In genomic region chr6:31806470-31807272, GRCh38 we compare ENCODE assay signal across 1 cellular context.
A peak's percentile ranks its signal among the peaks of the same experiment; 100 is the strongest.
TF ChIP-seq lines count a peak whose summit lies in the region.

TSS of gene LSM2 (minus strand) at chr6:31806966. CDS start at chr6:31806757, 209 bp downstream.

TF ChIP-seq in HepG2, 621 proteins besides CTCF, POLR2A, EP300 and RAD21 (continued from another document and continues in another):
- TF ChIP-seq, protein P1, sequence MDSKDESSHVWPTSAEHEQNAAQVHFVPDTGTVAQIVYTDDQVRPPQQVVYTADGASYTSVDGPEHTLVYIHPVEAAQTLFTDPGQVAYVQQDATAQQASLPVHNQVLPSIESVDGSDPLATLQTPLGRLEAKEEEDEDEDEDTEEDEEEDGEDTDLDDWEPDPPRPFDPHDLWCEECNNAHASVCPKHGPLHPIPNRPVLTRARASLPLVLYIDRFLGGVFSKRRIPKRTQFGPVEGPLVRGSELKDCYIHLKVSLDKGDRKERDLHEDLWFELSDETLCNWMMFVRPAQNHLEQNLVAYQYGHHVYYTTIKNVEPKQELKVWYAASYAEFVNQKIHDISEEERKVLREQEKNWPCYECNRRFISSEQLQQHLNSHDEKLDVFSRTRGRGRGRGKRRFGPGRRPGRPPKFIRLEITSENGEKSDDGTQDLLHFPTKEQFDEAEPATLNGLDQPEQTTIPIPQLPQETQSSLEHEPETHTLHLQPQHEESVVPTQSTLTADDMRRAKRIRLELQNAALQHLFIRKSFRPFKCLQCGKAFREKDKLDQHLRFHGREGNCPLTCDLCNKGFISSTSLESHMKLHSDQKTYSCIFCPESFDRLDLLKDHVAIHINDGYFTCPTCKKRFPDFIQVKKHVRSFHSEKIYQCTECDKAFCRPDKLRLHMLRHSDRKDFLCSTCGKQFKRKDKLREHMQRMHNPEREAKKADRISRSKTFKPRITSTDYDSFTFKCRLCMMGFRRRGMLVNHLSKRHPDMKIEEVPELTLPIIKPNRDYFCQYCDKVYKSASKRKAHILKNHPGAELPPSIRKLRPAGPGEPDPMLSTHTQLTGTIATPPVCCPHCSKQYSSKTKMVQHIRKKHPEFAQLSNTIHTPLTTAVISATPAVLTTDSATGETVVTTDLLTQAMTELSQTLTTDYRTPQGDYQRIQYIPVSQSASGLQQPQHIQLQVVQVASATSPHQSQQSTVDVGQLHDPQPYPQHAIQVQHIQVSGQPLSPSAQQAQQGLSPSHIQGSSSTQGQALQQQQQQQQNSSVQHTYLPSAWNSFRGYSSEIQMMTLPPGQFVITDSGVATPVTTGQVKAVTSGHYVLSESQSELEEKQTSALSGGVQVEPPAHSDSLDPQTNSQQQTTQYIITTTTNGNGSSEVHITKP (CRISPR knock-in tag; IDR thresholded peaks at IDR 0.05; ENCODE audit: low read depth), result peak; percentile 89
- peak; percentile 97 for TF ChIP-seq MTA1 (CRISPR knock-in tag; IDR thresholded peaks at IDR 0.05; ENCODE audit: borderline replicate concordance)
- TF ChIP-seq BORCS8-MEF2B (CRISPR knock-in tag; IDR thresholded peaks at IDR 0.05), result peak; percentile 95
- peak; percentile 97 for TF ChIP-seq ATF7-NPFF (CRISPR knock-in tag; IDR thresholded peaks at IDR 0.05; ENCODE audit: low read depth)
- TF ChIP-seq GTF2F1 (IDR thresholded peaks at IDR 0.05; ENCODE audit: low read length), result no peak
- TF ChIP-seq, protein P2, sequence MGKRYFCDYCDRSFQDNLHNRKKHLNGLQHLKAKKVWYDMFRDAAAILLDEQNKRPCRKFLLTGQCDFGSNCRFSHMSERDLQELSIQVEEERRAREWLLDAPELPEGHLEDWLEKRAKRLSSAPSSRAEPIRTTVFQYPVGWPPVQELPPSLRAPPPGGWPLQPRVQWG (CRISPR knock-in tag; IDR thresholded peaks at IDR 0.05; ENCODE audit: borderline replicate concordance, low read depth), result no peak
- TF ChIP-seq ZNF747 (CRISPR knock-in tag; IDR thresholded peaks at IDR 0.05; ENCODE audit: borderline replicate concordance), result no peak
- TF ChIP-seq ZNF234 (CRISPR knock-in tag; conservative IDR thresholded peaks at IDR 0.05), result no peak
- no peak; the same call in 1 of the 2 replicates for TF ChIP-seq SNAPC5 (CRISPR knock-in tag; IDR thresholded peaks at IDR 0.05; ENCODE audit: borderline replicate concordance)
- peak; percentile 37; the same call in 1 of the 2 replicates for TF ChIP-seq NFYC (CRISPR knock-in tag; IDR thresholded peaks at IDR 0.05)
- TF ChIP-seq ATRX (CRISPR knock-in tag; IDR thresholded peaks at IDR 0.05; ENCODE audit: borderline replicate concordance), result no peak
- peak; percentile 79 for TF ChIP-seq ZNF225 (CRISPR knock-in tag; IDR thresholded peaks at IDR 0.05)
- no peak for TF ChIP-seq ZNF746 (CRISPR knock-in tag; IDR thresholded peaks at IDR 0.05)
- peak; percentile 82 for TF ChIP-seq PITX1 (CRISPR knock-in tag; IDR thresholded peaks at IDR 0.05)
- TF ChIP-seq, protein P3, sequence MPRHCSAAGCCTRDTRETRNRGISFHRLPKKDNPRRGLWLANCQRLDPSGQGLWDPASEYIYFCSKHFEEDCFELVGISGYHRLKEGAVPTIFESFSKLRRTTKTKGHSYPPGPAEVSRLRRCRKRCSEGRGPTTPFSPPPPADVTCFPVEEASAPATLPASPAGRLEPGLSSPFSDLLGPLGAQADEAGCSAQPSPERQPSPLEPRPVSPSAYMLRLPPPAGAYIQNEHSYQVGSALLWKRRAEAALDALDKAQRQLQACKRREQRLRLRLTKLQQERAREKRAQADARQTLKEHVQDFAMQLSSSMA (CRISPR knock-in tag; IDR thresholded peaks at IDR 0.05), result peak; percentile 91; the same call in 1 of the 2 replicates
- no peak for TF ChIP-seq SYNCRIP (IDR thresholded peaks at IDR 0.05; ENCODE audit: insufficient read depth, low read depth, low read length)
- TF ChIP-seq ZSCAN21 (CRISPR knock-in tag; IDR thresholded peaks at IDR 0.05; ENCODE audit: borderline replicate concordance), result peak; percentile 92; the same call in 1 of the 2 replicates
- TF ChIP-seq, protein P4, sequence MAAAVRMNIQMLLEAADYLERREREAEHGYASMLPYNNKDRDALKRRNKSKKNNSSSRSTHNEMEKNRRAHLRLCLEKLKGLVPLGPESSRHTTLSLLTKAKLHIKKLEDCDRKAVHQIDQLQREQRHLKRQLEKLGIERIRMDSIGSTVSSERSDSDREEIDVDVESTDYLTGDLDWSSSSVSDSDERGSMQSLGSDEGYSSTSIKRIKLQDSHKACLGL (CRISPR knock-in tag; IDR thresholded peaks at IDR 0.05), result peak; percentile 88; the same call in 1 of the 2 replicates
- TF ChIP-seq THAP8 (CRISPR knock-in tag; IDR thresholded peaks at IDR 0.05; ENCODE audit: borderline replicate concordance), result no peak
- TF ChIP-seq ADNP (CRISPR knock-in tag; IDR thresholded peaks at IDR 0.05), result 0 out of 2 replicates have a peak, but pooled peaks have one; percentile 38
- peak; percentile 70 for TF ChIP-seq ZMYM2 (CRISPR knock-in tag; IDR thresholded peaks at IDR 0.05)
- TF ChIP-seq ZBTB10 (CRISPR knock-in tag; IDR thresholded peaks at IDR 0.05; ENCODE audit: borderline replicate concordance), result peak; percentile 96
- no peak for TF ChIP-seq ZNF180 (CRISPR knock-in tag; IDR thresholded peaks at IDR 0.05; ENCODE audit: borderline replicate concordance, low read depth)
- TF ChIP-seq PBX2 (CRISPR knock-in tag; IDR thresholded peaks at IDR 0.05), result no peak
- TF ChIP-seq POLR2AphosphoS2 (IDR thresholded peaks at IDR 0.05; ENCODE audit: low read depth, low read length), result no peak
- peak; percentile 33; the same call in 1 of the 2 replicates for TF ChIP-seq ZNF24 (IDR thresholded peaks at IDR 0.05)
- no peak for TF ChIP-seq ZNF597 (CRISPR knock-in tag; IDR thresholded peaks at IDR 0.05)
- TF ChIP-seq NCOA2 (CRISPR knock-in tag; IDR thresholded peaks at IDR 0.05), result peak; percentile 60; the same call in 1 of the 2 replicates
- TF ChIP-seq NRL (CRISPR knock-in tag; IDR thresholded peaks at IDR 0.05; ENCODE audit: borderline replicate concordance), result peak; percentile 92
- TF ChIP-seq, protein P5, sequence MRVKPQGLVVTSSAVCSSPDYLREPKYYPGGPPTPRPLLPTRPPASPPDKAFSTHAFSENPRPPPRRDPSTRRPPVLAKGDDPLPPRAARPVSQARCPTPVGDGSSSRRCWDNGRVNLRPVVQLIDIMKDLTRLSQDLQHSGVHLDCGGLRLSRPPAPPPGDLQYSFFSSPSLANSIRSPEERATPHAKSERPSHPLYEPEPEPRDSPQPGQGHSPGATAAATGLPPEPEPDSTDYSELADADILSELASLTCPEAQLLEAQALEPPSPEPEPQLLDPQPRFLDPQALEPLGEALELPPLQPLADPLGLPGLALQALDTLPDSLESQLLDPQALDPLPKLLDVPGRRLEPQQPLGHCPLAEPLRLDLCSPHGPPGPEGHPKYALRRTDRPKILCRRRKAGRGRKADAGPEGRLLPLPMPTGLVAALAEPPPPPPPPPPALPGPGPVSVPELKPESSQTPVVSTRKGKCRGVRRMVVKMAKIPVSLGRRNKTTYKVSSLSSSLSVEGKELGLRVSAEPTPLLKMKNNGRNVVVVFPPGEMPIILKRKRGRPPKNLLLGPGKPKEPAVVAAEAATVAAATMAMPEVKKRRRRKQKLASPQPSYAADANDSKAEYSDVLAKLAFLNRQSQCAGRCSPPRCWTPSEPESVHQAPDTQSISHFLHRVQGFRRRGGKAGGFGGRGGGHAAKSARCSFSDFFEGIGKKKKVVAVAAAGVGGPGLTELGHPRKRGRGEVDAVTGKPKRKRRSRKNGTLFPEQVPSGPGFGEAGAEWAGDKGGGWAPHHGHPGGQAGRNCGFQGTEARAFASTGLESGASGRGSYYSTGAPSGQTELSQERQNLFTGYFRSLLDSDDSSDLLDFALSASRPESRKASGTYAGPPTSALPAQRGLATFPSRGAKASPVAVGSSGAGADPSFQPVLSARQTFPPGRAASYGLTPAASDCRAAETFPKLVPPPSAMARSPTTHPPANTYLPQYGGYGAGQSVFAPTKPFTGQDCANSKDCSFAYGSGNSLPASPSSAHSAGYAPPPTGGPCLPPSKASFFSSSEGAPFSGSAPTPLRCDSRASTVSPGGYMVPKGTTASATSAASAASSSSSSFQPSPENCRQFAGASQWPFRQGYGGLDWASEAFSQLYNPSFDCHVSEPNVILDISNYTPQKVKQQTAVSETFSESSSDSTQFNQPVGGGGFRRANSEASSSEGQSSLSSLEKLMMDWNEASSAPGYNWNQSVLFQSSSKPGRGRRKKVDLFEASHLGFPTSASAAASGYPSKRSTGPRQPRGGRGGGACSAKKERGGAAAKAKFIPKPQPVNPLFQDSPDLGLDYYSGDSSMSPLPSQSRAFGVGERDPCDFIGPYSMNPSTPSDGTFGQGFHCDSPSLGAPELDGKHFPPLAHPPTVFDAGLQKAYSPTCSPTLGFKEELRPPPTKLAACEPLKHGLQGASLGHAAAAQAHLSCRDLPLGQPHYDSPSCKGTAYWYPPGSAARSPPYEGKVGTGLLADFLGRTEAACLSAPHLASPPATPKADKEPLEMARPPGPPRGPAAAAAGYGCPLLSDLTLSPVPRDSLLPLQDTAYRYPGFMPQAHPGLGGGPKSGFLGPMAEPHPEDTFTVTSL (CRISPR knock-in tag; IDR thresholded peaks at IDR 0.05; ENCODE audit: borderline replicate concordance), result peak; percentile 67
- peak; percentile 87 for TF ChIP-seq ZBTB21 (CRISPR knock-in tag; IDR thresholded peaks at IDR 0.05)
- peak; percentile 47 for TF ChIP-seq KDM4B (CRISPR knock-in tag; IDR thresholded peaks at IDR 0.05)
- no peak for TF ChIP-seq HMGA1 (CRISPR knock-in tag; conservative IDR thresholded peaks at IDR 0.05)
- TF ChIP-seq SOX5 (CRISPR knock-in tag; IDR thresholded peaks at IDR 0.05; ENCODE audit: borderline replicate concordance), result peak; percentile 54; the same call in 1 of the 2 replicates
- TF ChIP-seq TCF7L2 (IDR thresholded peaks at IDR 0.05; ENCODE audit: low read depth, low read length), result no peak
- TF ChIP-seq NFKBIZ (CRISPR knock-in tag; IDR thresholded peaks at IDR 0.05), result peak; percentile 45; the same call in 1 of the 2 replicates
- peak; percentile 98 for TF ChIP-seq SAP130 (CRISPR knock-in tag; IDR thresholded peaks at IDR 0.05; ENCODE audit: low read depth)
- peak; percentile 84 for TF ChIP-seq YY1 (IDR thresholded peaks at IDR 0.05; ENCODE audit: insufficient read depth, insufficient replicate concordance, low read depth, low read length)
- TF ChIP-seq ZNF879 (CRISPR knock-in tag; IDR thresholded peaks at IDR 0.05), result no peak; the same call in 1 of the 2 replicates
- no peak for TF ChIP-seq MBD4 (IDR thresholded peaks at IDR 0.05; ENCODE audit: borderline replicate concordance, low read length)
- TF ChIP-seq THYN1 (CRISPR knock-in tag; IDR thresholded peaks at IDR 0.05; ENCODE audit: borderline replicate concordance, low read depth), result peak; percentile 57; the same call in 1 of the 2 replicates
- TF ChIP-seq ZNF432 (CRISPR knock-in tag; IDR thresholded peaks at IDR 0.05; ENCODE audit: borderline replicate concordance), result no peak
- TF ChIP-seq FOXK2 (IDR thresholded peaks at IDR 0.05), result no peak
- TF ChIP-seq ZNF598 (CRISPR knock-in tag; IDR thresholded peaks at IDR 0.05; ENCODE audit: borderline replicate concordance), result peak; percentile 98; the same call in 1 of the 2 replicates
- peak; percentile 97 for TF ChIP-seq RBFOX2 (IDR thresholded peaks at IDR 0.05; ENCODE audit: low read depth, low read length)
- peak; percentile 61; the same call in 1 of the 2 replicates for TF ChIP-seq ZNF839 (CRISPR knock-in tag; IDR thresholded peaks at IDR 0.05; ENCODE audit: borderline replicate concordance)
- TF ChIP-seq PCBP1 (IDR thresholded peaks at IDR 0.05; ENCODE audit: borderline replicate concordance, low read depth, low read length), result no peak
- no peak for TF ChIP-seq REL (CRISPR knock-in tag; conservative IDR thresholded peaks at IDR 0.05)
- no peak for TF ChIP-seq ATM (IDR thresholded peaks at IDR 0.05; ENCODE audit: borderline replicate concordance)
- peak; percentile 94 for TF ChIP-seq YEATS4 (CRISPR knock-in tag; IDR thresholded peaks at IDR 0.05; ENCODE audit: borderline replicate concordance)
- 0 out of 2 replicates have a peak, but pooled peaks have one; percentile 80 for TF ChIP-seq ZNF101 (CRISPR knock-in tag; IDR thresholded peaks at IDR 0.05; ENCODE audit: borderline replicate concordance, low read depth)
- peak; percentile 86; the same call in 1 of the 2 replicates for TF ChIP-seq TBX2 (CRISPR knock-in tag; IDR thresholded peaks at IDR 0.05; ENCODE audit: borderline replicate concordance)
